2 cellular contexts compared by ENCODE assay signal in genomic region chr17:81821603-81822311, GRCh38.
TF ChIP-seq lines count a peak whose summit lies in the region.

No MANE protein-coding gene starts in this region.

TF ChIP-seq in IMR-90, 13 proteins besides CTCF, POLR2A, EP300 and RAD21:
- TF ChIP-seq MAZ (IDR thresholded peaks at IDR 0.05; ENCODE audit: borderline replicate concordance, low read depth, low read length) (peak; percentile 67), NFE2L2 (IDR thresholded peaks at IDR 0.05; ENCODE audit: low read depth, low read length) (no peak), RCOR1 (IDR thresholded peaks at IDR 0.05; ENCODE audit: insufficient replicate concordance, low read length) (no peak), SMC3 (IDR thresholded peaks at IDR 0.05; ENCODE audit: low read depth, low read length) (peak; percentile 31; the same call in 1 of the 2 replicates), BHLHE40 (IDR thresholded peaks at IDR 0.05; ENCODE audit: low read depth, low read length) (no peak)

TF ChIP-seq in endothelial cell of umbilical vein, 7 proteins besides CTCF, POLR2A, EP300 and RAD21:
- no peak for TF ChIP-seq GATA2 (IDR thresholded peaks at IDR 0.05; ENCODE audit: insufficient read depth, insufficient read length, low read depth, low read length)
- TF ChIP-seq MYC (IDR thresholded peaks at IDR 0.05; ENCODE audit: low read depth, low read length), result no peak
- no peak for TF ChIP-seq FOS (IDR thresholded peaks at IDR 0.05; ENCODE audit: borderline replicate concordance, insufficient read depth, low read length)
- no peak for TF ChIP-seq EZH2 (IDR thresholded peaks at IDR 0.05; ENCODE audit: borderline replicate concordance, low read depth, low read length, severe bottlenecking)
- no peak for TF ChIP-seq JUN (IDR thresholded peaks at IDR 0.05; ENCODE audit: borderline replicate concordance, insufficient read depth, insufficient read length, low read depth)
- TF ChIP-seq, protein P1, sequence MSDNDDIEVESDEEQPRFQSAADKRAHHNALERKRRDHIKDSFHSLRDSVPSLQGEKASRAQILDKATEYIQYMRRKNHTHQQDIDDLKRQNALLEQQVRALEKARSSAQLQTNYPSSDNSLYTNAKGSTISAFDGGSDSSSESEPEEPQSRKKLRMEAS (IDR thresholded peaks at IDR 0.05; ENCODE audit: insufficient read depth, insufficient read length), result no peak
